In the genomic region with DNA sequence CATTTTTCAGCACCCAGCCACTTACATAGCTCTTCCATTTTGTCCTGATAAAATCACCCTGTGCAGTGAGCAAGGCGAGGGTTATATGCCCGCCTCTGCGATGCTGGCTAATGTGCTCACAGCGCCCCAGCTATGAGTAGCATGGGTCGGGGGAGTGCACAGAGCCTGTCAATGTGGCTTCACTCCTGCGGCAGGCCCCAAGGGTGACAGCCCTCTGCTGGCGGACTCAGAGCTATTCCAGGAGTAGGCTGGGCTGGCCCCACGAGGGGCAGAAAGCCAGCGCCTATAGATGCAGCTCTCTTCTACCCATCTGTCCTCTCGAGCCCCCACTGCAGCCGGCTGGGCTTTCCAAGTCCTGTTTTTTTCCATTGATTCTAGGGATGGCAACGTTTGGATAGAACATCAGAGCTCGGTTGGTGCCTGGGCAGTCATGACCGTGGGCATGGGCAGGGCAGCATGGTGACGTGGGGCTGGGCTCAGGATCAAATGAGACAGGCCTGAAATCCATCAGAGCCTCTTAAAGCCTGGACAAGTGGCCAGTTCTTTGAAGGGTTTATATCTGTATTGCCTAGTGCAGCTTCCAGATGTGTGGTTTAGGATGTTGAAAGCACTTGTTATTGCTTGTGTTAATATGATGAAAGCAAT, we compare ENCODE assay signal across 10 cellular contexts.
DNase-seq lines count a peak whose midpoint lies in the region; ATAC-seq and TF ChIP-seq lines count a peak whose summit lies in the region.
"Had no signal": no experiment of that assay in that cellular context is flagged by ENCODE, and none has a peak within 500 bp of the region (broad histone marks: within the 10 kb centered on the region; RNA-seq: fewer than 3 reads in every experiment).

No MANE protein-coding gene starts in this region.

- H3K27me3 Mint-ChIP-seq in osteocyte (ENCODE audit: unreplicated experiment) = no peaks in the 10 kb centered on the region

- no peak overlapping the region for H3K4me2 ChIP-seq in OCI-LY1 (ENCODE audit: low read length)
- H3K4me2 ChIP-seq: KMS-11 had no signal

- ATAC-seq in psoas muscle (peak; percentile 60 to 87 (median 82)), GM19324 (IDR thresholded peaks at IDR 0.05; ENCODE audit: low FRiP score, unreplicated experiment) (no peak)

- no peak overlapping the region for H3K27ac ChIP-seq in OCI-LY1 (ENCODE audit: low read depth, low read length, poor library complexity, severe bottlenecking)
- H3K27ac ChIP-seq in psoas muscle = peak overlapping the region; percentile 12
- H3K27ac ChIP-seq: KMS-11 had no signal

- no peak overlapping the region for H3K9ac ChIP-seq in OCI-LY1 (ENCODE audit: low read length)
- H3K9ac ChIP-seq: KMS-11 had no signal

- H3K9me2 ChIP-seq in OCI-LY1 (ENCODE audit: low read depth, low read length) = no peaks in the 10 kb centered on the region

- no peak overlapping the region for H3K27ac Mint-ChIP-seq in osteocyte (ENCODE audit: unreplicated experiment)

- TF ChIP-seq CTCF in GM06990 (IDR thresholded peaks at IDR 0.05; ENCODE audit: insufficient read depth, low read length, poor library complexity, severe bottlenecking) (peak; percentile 33), OCI-LY1 (IDR thresholded peaks at IDR 0.05; ENCODE audit: low read length) (peak; percentile 41; the same call in 1 of the 2 replicates), fibroblast of villous mesenchyme (IDR thresholded peaks at IDR 0.05; ENCODE audit: insufficient read depth, low read depth, low read length) (peak; percentile 27), psoas muscle (IDR thresholded peaks at IDR 0.05) (no peak), osteocyte (IDR thresholded peaks at IDR 0.05) (no peak)

- H3K4me3 ChIP-seq in GM06990 (replicated peaks; ENCODE audit: low read depth, low read length) = no peak overlapping the region
- no peak overlapping the region for H3K4me3 ChIP-seq in OCI-LY1 (ENCODE audit: low read depth, low read length, poor library complexity, severe bottlenecking)
- H3K4me3 ChIP-seq in fibroblast of villous mesenchyme (ENCODE audit: low read depth, low read length) = no peak overlapping the region
- no peak overlapping the region for H3K4me3 ChIP-seq in psoas muscle

- H3K36me3 ChIP-seq in GM06990 (ENCODE audit: control insufficient read depth, insufficient read depth, low read length) (no peaks in the 10 kb centered on the region), OCI-LY1 (ENCODE audit: insufficient read depth, low read length) (no peaks in the 10 kb centered on the region), psoas muscle (ENCODE audit: insufficient read depth in 1 of 2, low read depth in 1 of 2) (no peaks in the 10 kb centered on the region)

- no peaks in the 10 kb centered on the region for H4K20me1 ChIP-seq in OCI-LY1 (ENCODE audit: insufficient read depth, low read length)

- peaks cover 15% of the 10 kb centered on the region for H3K9me3 Mint-ChIP-seq in osteocyte (ENCODE audit: unreplicated experiment)

- peaks cover 3% of the 10 kb centered on the region for H3K4me1 Mint-ChIP-seq in osteocyte (ENCODE audit: unreplicated experiment)

- intact Hi-C loops in psoas muscle (cut with DNase I) = no loop called here

- peaks cover 4% of the 10 kb centered on the region for H3K36me3 Mint-ChIP-seq in osteocyte (ENCODE audit: unreplicated experiment)

- H3K4me1 ChIP-seq in OCI-LY1 (ENCODE audit: insufficient read depth, low read length, severe bottlenecking) (no peaks in the 10 kb centered on the region), psoas muscle (peaks cover 30% of the 10 kb centered on the region)

- no peak for DNase-seq in GM06990 (ENCODE audit: extremely low read depth, insufficient read length)
- DNase-seq in fibroblast of villous mesenchyme (ENCODE audit: low read depth) = peak; percentile 90
- DNase-seq in psoas muscle = peak in 1 of 2 donors; percentile 52
- no peak for DNase-seq in osteocyte (ENCODE audit: extremely low spot score, unreplicated experiment)
- no peak for DNase-seq in MV-4-11 (lab: John Stamatoyannopoulos, UW)
- DNase-seq in mucosa of gallbladder (ENCODE audit: low spot score) = no peak
- DNase-seq: stimulated activated CD4-positive, alpha-beta T cell treated with anti-CD3 and anti-CD28 coated beads, Interleukin-4, amount 100 ng/mL, for 1 hour had no signal

- H3F3A ChIP-seq in OCI-LY1 (ENCODE audit: insufficient read depth, low read length) = no peaks in the 10 kb centered on the region

- 37 to 52% (median 45%) methylated on average over 15 of the region's 15 CpGs for WGBS in psoas muscle, 3 donors

- H3K9me3 ChIP-seq in OCI-LY1 (ENCODE audit: low read length) (no peaks in the 10 kb centered on the region), psoas muscle (no peaks in the 10 kb centered on the region)

- H3K27me3 ChIP-seq in GM06990 (replicated peaks; ENCODE audit: control insufficient read depth, insufficient read depth, low read length) (peaks cover 2% of the 10 kb centered on the region; the same call in 1 of the 2 replicates), OCI-LY1 (ENCODE audit: insufficient read depth, low read length) (peaks cover 3% of the 10 kb centered on the region; the same call in 1 of the 2 replicates), psoas muscle (ENCODE audit: insufficient read depth in 3 of 3, low read length in 2 of 3) (no peaks in the 10 kb centered on the region)

- no peak overlapping the region for H3K4me3 Mint-ChIP-seq in osteocyte (ENCODE audit: unreplicated experiment)

- H3K79me2 ChIP-seq in OCI-LY1 (ENCODE audit: insufficient read depth, low read length) = no peaks in the 10 kb centered on the region

- no peak overlapping the region for H2AFZ ChIP-seq in OCI-LY1 (ENCODE audit: low read length)

Comparison
In these comparisons a context has a peak if more than half of its experiments do, and no peak if none do; other contexts are left out.
1. CTCF ChIP-seq: peak in GM06990 (single experiment), OCI-LY1 (single experiment) and fibroblast of villous mesenchyme (single experiment); none in psoas muscle (single experiment) and osteocyte (single experiment).